8 cellular contexts compared by ENCODE assay signal in the genomic region with DNA sequence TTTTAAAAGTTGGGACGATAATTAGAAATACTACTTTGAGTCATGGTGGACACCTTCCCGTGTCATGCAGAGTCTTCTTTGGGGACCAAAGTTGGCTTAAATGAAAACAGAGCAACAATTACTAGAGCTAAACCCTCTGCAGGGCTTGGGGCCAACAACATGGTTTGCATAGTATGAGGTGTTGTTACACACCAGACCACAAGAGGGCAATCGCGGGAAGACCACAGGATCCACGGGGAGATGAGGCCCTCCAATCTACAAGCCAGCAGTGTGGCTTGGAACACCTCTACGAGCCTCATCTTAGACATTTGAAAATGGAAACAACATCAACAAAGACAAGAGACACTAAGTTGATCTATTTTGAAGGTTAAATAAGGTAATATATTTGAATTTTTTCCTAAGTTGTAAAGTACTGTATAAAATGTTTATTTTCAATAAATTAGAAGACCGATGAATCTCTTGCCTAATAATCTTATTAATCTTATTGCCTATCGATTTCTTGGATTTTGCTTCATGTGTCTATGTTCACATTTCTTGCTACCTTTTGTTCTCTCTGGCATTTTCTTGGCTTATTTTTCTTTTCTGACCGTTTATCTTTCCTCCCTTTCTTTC. TPM values are rescaled to one million over a fixed set of nuclear protein-coding genes. Genes with fewer than 3 reads are reported as not detected.
DNase-seq lines count a peak whose midpoint lies in the region; FAIRE-seq and TF ChIP-seq lines count a peak whose summit lies in the region.

No MANE protein-coding gene starts in this region.

- H3K36me3 ChIP-seq in GM23248 (ENCODE audit: low read depth), result no peaks in the 10 kb centered on the region
- no peaks in the 10 kb centered on the region for H3K36me3 ChIP-seq in bronchial epithelial cell (ENCODE audit: control insufficient read depth, insufficient read depth, low read length)

- H3K4me1 ChIP-seq in GM23248 (ENCODE audit: insufficient read depth), result peaks cover 13% of the 10 kb centered on the region

- WGBS in GM23248 (ENCODE audit: low coverage in 1 of 2, low lambda C conversion rate in 2 of 2, missing lambda C conversion rate in 2 of 2), 2 experiments, result 26 to 27% methylated on average over 9 of the region's 9 CpGs

- no peak overlapping the region for H3K9ac ChIP-seq in GM23248

- H3F3A ChIP-seq in GM23248 (ENCODE audit: insufficient read depth), result peaks cover 9% of the 10 kb centered on the region; the same call in 1 of the 2 replicates

- H3K4me3 ChIP-seq in GM23248 (no peak overlapping the region), WI38 (ENCODE audit: low read depth, low read length) (no peak overlapping the region), bronchial epithelial cell (ENCODE audit: low read depth, low read length) (no peak overlapping the region)

- H3K9me3 ChIP-seq in GM23248 (ENCODE audit: low read depth), result no peaks in the 10 kb centered on the region

- no peaks in the 10 kb centered on the region for H4K20me1 ChIP-seq in GM23248 (ENCODE audit: insufficient read depth)

- H2AFZ ChIP-seq in GM23248, result no peak overlapping the region

- no peak overlapping the region for H3K4me2 ChIP-seq in GM23248 (ENCODE audit: unreplicated experiment)

- H3K27me3 ChIP-seq in GM23248 (replicated peaks; ENCODE audit: insufficient read depth), result no peaks in the 10 kb centered on the region
- no peaks in the 10 kb centered on the region for H3K27me3 ChIP-seq in bronchial epithelial cell (ENCODE audit: control insufficient read depth, insufficient read depth, low read length)

- H3K9me2 ChIP-seq in GM23248 (ENCODE audit: insufficient read depth), result no peaks in the 10 kb centered on the region

- in situ Hi-C loops in GM23248 (cut with MboI), result loop anchor here (5.0 kb wide), 1 partner anchor 57 kb away; no protein-coding TSS in a partner anchor

- FAIRE-seq in bronchial epithelial cell (lab: Jason Lieb, UNC), result no peak

- TF ChIP-seq CTCF in WI38 (IDR thresholded peaks at IDR 0.05; ENCODE audit: low read depth, low read length) (peak; percentile 68), bronchial epithelial cell (IDR thresholded peaks at IDR 0.05; ENCODE audit: insufficient read depth, low read length, severe bottlenecking) (peak; percentile 81)

- H3K27ac ChIP-seq in GM23248, result no peak overlapping the region

- H3K79me2 ChIP-seq in GM23248 (ENCODE audit: insufficient read depth), result no peaks in the 10 kb centered on the region

- DNase-seq in CD1c-positive myeloid dendritic cell (ENCODE audit: extremely low spot score) (peak; percentile 66), GM23248 (peak; percentile 87), NCI-H2107 (lab: John Stamatoyannopoulos, UW) (peak; percentile 46), bronchial epithelial cell (ENCODE audit: low read depth) (peak; percentile 66), left kidney (ENCODE audit: low read depth, low spot score) (peak; percentile 71)
- DNase-seq in stimulated activated CD4-positive, alpha-beta T cell treated with anti-CD3 and anti-CD28 coated beads, Interleukin-4, amount 100 ng/mL, for 24 hours, result peak; percentile 61
- no peak for DNase-seq in effector CD8-positive, alpha-beta T cell (lab: John Stamatoyannopoulos, UW)

RNA-seq across cellular contexts. Expression of a gene that starts 8.2 kb away (rescaled TPM):
- not detected in 2 replicates for total RNA-seq in GM23248 (2014; rRNA removed; shearing (Covaris generic))
- not detected in 2 replicates for polyA plus RNA-seq in GM23248 (2016; fragmentation: Nextera tagmentation; extraction: Ambion mirVana)
- not detected in 2 replicates for total RNA-seq in bronchial epithelial cell

RNA-seq across cellular contexts. Expression of a gene that starts 10.1 kb away (rescaled TPM):
- not detected in 2 replicates for total RNA-seq in GM23248 (2014; rRNA removed; shearing (Covaris generic))
- not detected in 2 replicates for polyA plus RNA-seq in GM23248 (2016; fragmentation: Nextera tagmentation; extraction: Ambion mirVana)
- total RNA-seq in bronchial epithelial cell, result not detected in 2 replicates

RNA-seq across cellular contexts. Expression of a gene that starts 27.3 kb away (rescaled TPM):
- total RNA-seq in GM23248 (2014; rRNA removed; shearing (Covaris generic)), result not detected in 2 replicates
- not detected in 2 replicates for polyA plus RNA-seq in GM23248 (2016; fragmentation: Nextera tagmentation; extraction: Ambion mirVana)
- total RNA-seq in bronchial epithelial cell, result not detected in 2 replicates

RNA-seq across cellular contexts. Expression of a gene that starts 38.4 kb away (rescaled TPM):
- total RNA-seq in GM23248 (2014; rRNA removed; shearing (Covaris generic)), result 0.76 and 1.1 TPM in 2 replicates
- 0.68 and 1.2 TPM in 2 replicates for polyA plus RNA-seq in GM23248 (2016; fragmentation: Nextera tagmentation; extraction: Ambion mirVana)
- 1.6 and 14.6 TPM in 2 replicates for total RNA-seq in bronchial epithelial cell

RNA-seq across cellular contexts. Expression of a gene that starts 42.6 kb away (rescaled TPM):
- total RNA-seq in GM23248 (2014; rRNA removed; shearing (Covaris generic)), result not detected in 2 replicates
- not detected in 2 replicates for polyA plus RNA-seq in GM23248 (2016; fragmentation: Nextera tagmentation; extraction: Ambion mirVana)
- not detected in 2 replicates for total RNA-seq in bronchial epithelial cell
